In genomic region chr4:164701665-164702064, GRCh38 we compare ENCODE assay signal across 14 cellular contexts.
DNase-seq lines count a peak whose midpoint lies in the region; ATAC-seq and TF ChIP-seq lines count a peak whose summit lies in the region.
"Had no signal": no experiment of that assay in that cellular context is flagged by ENCODE, and none has a peak within 500 bp of the region (broad histone marks: within the 10 kb centered on the region; RNA-seq: fewer than 3 reads in every experiment).

No MANE protein-coding gene starts in this region.

- peak; percentile 93 for ATAC-seq in GM19351 (IDR thresholded peaks at IDR 0.05; ENCODE audit: unreplicated experiment)
- ATAC-seq in HG02623 (IDR thresholded peaks at IDR 0.05; ENCODE audit: unreplicated experiment): peak; percentile 76
- ATAC-seq in HG03159 (IDR thresholded peaks at IDR 0.05; ENCODE audit: unreplicated experiment): peak; percentile 55
- ATAC-seq: A549 had no signal

- no peak for TF ChIP-seq CTCF in GM10266 (IDR thresholded peaks at IDR 0.05; ENCODE audit: control insufficient read depth, insufficient read depth, low read depth, missing control alignments)

- DNase-seq in GM10266 (ENCODE audit: extremely low spot score) (peak; percentile 11), foreskin melanocyte (no peak), DMS79 treated with DMSO at 0.1 percent for 48 hours (lab: John Stamatoyannopoulos, UW) (no peak), AML-193 (lab: John Stamatoyannopoulos, UW) (no peak), NCI-H510A (lab: John Stamatoyannopoulos, UW) (no peak)
- DNase-seq: Caco-2, H7, NCI-H146, NCI-H748 treated with DMSO at 0.1 percent for 48 hours, SJCRH30 had no signal
